ENCODE assay signal across 26 cellular contexts in genomic region chr10:124007102-124007772, GRCh38.
DNase-seq lines count a peak whose midpoint lies in the region; TF ChIP-seq lines count a peak whose summit lies in the region.
"Had no signal": no experiment of that assay in that cellular context is flagged by ENCODE, and none has a peak within 500 bp of the region (broad histone marks: within the 10 kb centered on the region; RNA-seq: fewer than 3 reads in every experiment).

No MANE protein-coding gene starts in this region.

- H3K14ac ChIP-seq in neuronal stem cell (ENCODE audit: low read length) = no peak overlapping the region

- H4K8ac ChIP-seq in neuronal stem cell (ENCODE audit: low read depth, low read length) = no peak overlapping the region

- H3K27ac Mint-ChIP-seq in type B pancreatic cell = no peak overlapping the region
- H3K27ac Mint-ChIP-seq: B cell; memory B cell; naive thymus-derived CD4-positive, alpha-beta T cell; progenitor cell of endocrine pancreas; stimulated activated memory B cell treated with anti-CD40 and anti-IgM and Interleukin-4, amounts not matched to agents 10 μg/mL and 1 μg/mL and 100 μg/mL, for 72 hours had no signal

- peaks cover 10% of the 10 kb centered on the region for H3K4me1 Mint-ChIP-seq in type B pancreatic cell (ENCODE audit: unreplicated experiment)
- H3K4me1 Mint-ChIP-seq: B cell; memory B cell; stimulated activated memory B cell treated with anti-CD40 and anti-IgM and Interleukin-4, amounts not matched to agents 10 μg/mL and 1 μg/mL and 100 μg/mL, for 72 hours had no signal

- WGBS in esophagus squamous epithelium, 2 donors = 93 to 94% methylated on average over 14 of the region's 16 CpGs
- WGBS in neuronal stem cell (ENCODE audit: extremely low coverage in 2 of 2, insufficient read length in 2 of 2, insufficient replicate concordance in 1 of 2), 2 donors = no CpG with 5 or more reads among the region's 16 CpGs

- H3K4me1 ChIP-seq in esophagus squamous epithelium (peaks cover 0 to 29% (median 15%) of the 10 kb centered on the region in 3 donors), neuronal stem cell (ENCODE audit: control insufficient read depth in 2 of 2, insufficient read depth in 1 of 2, low read depth in 1 of 2, low read length in 2 of 2) (peaks cover 0 to 8% of the 10 kb centered on the region in 2 donors)
- H3K4me1 ChIP-seq: adrenal gland, breast epithelium, Caco-2 had no signal

- H3K9me3 ChIP-seq in esophagus squamous epithelium (no peaks in the 10 kb centered on the region), neuronal stem cell (replicated peaks in 1 of 2; ENCODE audit: control insufficient read depth in 2 of 2, insufficient read depth in 1 of 2, low read depth in 1 of 2, low read length in 2 of 2) (no peaks in the 10 kb centered on the region)
- H3K9me3 ChIP-seq: adrenal gland, breast epithelium, Caco-2 had no signal

- H2BK12ac ChIP-seq in neuronal stem cell (ENCODE audit: low read length) = no peak overlapping the region

- no peaks in the 10 kb centered on the region for H3K27me3 ChIP-seq in esophagus squamous epithelium
- no peaks in the 10 kb centered on the region for H3K27me3 ChIP-seq in neuronal stem cell (ENCODE audit: control insufficient read depth in 3 of 3, insufficient read depth in 3 of 3, low read depth in 1 of 3, low read length in 3 of 3)
- H3K27me3 ChIP-seq: adrenal gland, breast epithelium had no signal

- DNase-seq in activated CD4-positive, CD25-positive, alpha-beta regulatory T cell treated with anti-CD3 and anti-CD28 coated beads, Interleukin-2, amount 50 U/mL, for 72 hours = peak; percentile 16
- no peak for DNase-seq in activated CD4-positive, CD25-positive, alpha-beta regulatory T cell (lab: John Stamatoyannopoulos, UW)
- DNase-seq in esophagus squamous epithelium (lab: John Stamatoyannopoulos, UW) = no peak
- DNase-seq in neuronal stem cell (ENCODE audit: low spot score) = no peak
- DNase-seq in type B pancreatic cell (ENCODE audit: extremely low spot score, unreplicated experiment) = no peak
- no peak for DNase-seq in AML-193 (lab: John Stamatoyannopoulos, UW)
- no peak for DNase-seq in activated CD4-positive, alpha-beta T cell treated with anti-CD3 and anti-CD28 coated beads for 1 hour
- no peak for DNase-seq in SKM-1 treated with dmso at 0.1 percent for 144 hours (lab: John Stamatoyannopoulos, UW; ENCODE audit: unreplicated experiment)
- DNase-seq: activated CD4-positive, alpha-beta T cell treated with anti-CD3 and anti-CD28 coated beads, Interleukin-2, amount 50 U/mL, for 48 hours; activated CD8-positive, alpha-beta memory T cell treated with anti-CD3 and anti-CD28 coated beads, Interleukin-2, amount 50 U/mL, for 48 hours; activated gamma-delta T cell treated with Interleukin-2 at 50 U/mL for 16 hours; IMR-90; left cardiac atrium; naive thymus-derived CD4-positive, alpha-beta T cell; NCI-H1417 treated with DMSO at 0.1 percent for 48 hours; NCI-H510A treated with DMSO at 0.1 percent for 48 hours; T-helper 2 cell had no signal

- no peak for TF ChIP-seq CTCF in esophagus squamous epithelium (IDR thresholded peaks at IDR 0.05)
- no peak for TF ChIP-seq CTCF in type B pancreatic cell (conservative IDR thresholded peaks at IDR 0.05)

- peak overlapping the region in 3 of 4 donors; percentile 47 to 77 (median 74) for H3K27ac ChIP-seq in esophagus squamous epithelium
- no peak overlapping the region for H3K27ac ChIP-seq in neuronal stem cell (replicated peaks; ENCODE audit: low read length)
- H3K27ac ChIP-seq: skin epidermis, VCaP had no signal

- no peak overlapping the region for H3K23ac ChIP-seq in neuronal stem cell (ENCODE audit: low read depth, low read length, poor library complexity)

- no peaks in the 10 kb centered on the region for H3K79me1 ChIP-seq in neuronal stem cell (ENCODE audit: low read depth, low read length)

- peak overlapping the region; percentile 36 for H3K4me3 Mint-ChIP-seq in type B pancreatic cell
- H3K4me3 Mint-ChIP-seq: B cell; memory B cell; naive thymus-derived CD4-positive, alpha-beta T cell; stimulated activated memory B cell treated with anti-CD40 and anti-IgM and Interleukin-4, amounts not matched to agents 10 μg/mL and 1 μg/mL and 100 μg/mL, for 72 hours had no signal

- H3K36me3 ChIP-seq in esophagus squamous epithelium (peaks cover 6 to 50% (median 11%) of the 10 kb centered on the region in 3 donors), neuronal stem cell (replicated peaks in 1 of 2; ENCODE audit: control insufficient read depth in 2 of 2, insufficient read depth in 2 of 2, low read length in 2 of 2) (peaks cover 0 to 46% of the 10 kb centered on the region in 2 donors)
- H3K36me3 ChIP-seq: breast epithelium had no signal

- no peak overlapping the region for H3K9ac ChIP-seq in neuronal stem cell (ENCODE audit: low read depth, low read length, poor library complexity)

- H4K91ac ChIP-seq in neuronal stem cell (ENCODE audit: low read depth, low read length, poor library complexity) = no peak overlapping the region

- H3K4ac ChIP-seq in neuronal stem cell (ENCODE audit: low read length) = no peak overlapping the region

- no peak overlapping the region for H3K4me2 ChIP-seq in neuronal stem cell (ENCODE audit: insufficient read depth, low read length, poor library complexity, severe bottlenecking)

- no peaks in the 10 kb centered on the region for H3K9me3 Mint-ChIP-seq in type B pancreatic cell
- H3K9me3 Mint-ChIP-seq: memory B cell; stimulated activated memory B cell treated with anti-CD40 and anti-IgM and Interleukin-4, amounts not matched to agents 10 μg/mL and 1 μg/mL and 100 μg/mL, for 72 hours had no signal

- H3K4me3 ChIP-seq in esophagus squamous epithelium (no peak overlapping the region), neuronal stem cell (ENCODE audit: low read length in 2 of 2) (peak overlapping the region in 1 of 2 donors; percentile 12)
- H3K4me3 ChIP-seq: adrenal gland, breast epithelium, skin epidermis had no signal

- H2AK5ac ChIP-seq in neuronal stem cell (ENCODE audit: low read depth, low read length) = no peak overlapping the region

- peaks cover 19% of the 10 kb centered on the region for H3K36me3 Mint-ChIP-seq in type B pancreatic cell

- H2AFZ ChIP-seq in neuronal stem cell (ENCODE audit: low read length) = no peak overlapping the region

- no peak for TF ChIP-seq POLR2A in esophagus squamous epithelium (IDR thresholded peaks at IDR 0.05)

- peaks cover 3% of the 10 kb centered on the region for H3K27me3 Mint-ChIP-seq in type B pancreatic cell
- H3K27me3 Mint-ChIP-seq: B cell; memory B cell; progenitor cell of endocrine pancreas; stimulated activated memory B cell treated with anti-CD40 and anti-IgM and Interleukin-4, amounts not matched to agents 10 μg/mL and 1 μg/mL and 100 μg/mL, for 72 hours had no signal

- no peak overlapping the region for H2BK120ac ChIP-seq in neuronal stem cell (ENCODE audit: low read depth, low read length)

- intact Hi-C loops in esophagus squamous epithelium (cut with DNase I) = no loop called here

- H3K18ac ChIP-seq in neuronal stem cell (ENCODE audit: low read length) = peak overlapping the region; percentile 24

- no peak overlapping the region for H2BK5ac ChIP-seq in neuronal stem cell (ENCODE audit: low read length)

- H2BK15ac ChIP-seq in neuronal stem cell (ENCODE audit: low read length) = no peak overlapping the region
